ENCODE assay signal across 18 cellular contexts in genomic region chr19:728011-728410, GRCh38. TPM values are rescaled to one million over a fixed set of nuclear protein-coding genes. Genes with fewer than 3 reads are reported as not detected.
DNase-seq lines count a peak whose midpoint lies in the region; FAIRE-seq and TF ChIP-seq lines count a peak whose summit lies in the region.
"Had no signal": no experiment of that assay in that cellular context is flagged by ENCODE, and none has a peak within 500 bp of the region (broad histone marks: within the 10 kb centered on the region; RNA-seq: fewer than 3 reads in every experiment).

No MANE protein-coding gene starts in this region.

- intact Hi-C loops in stomach (cut with DNase I; ENCODE audit: low total_unique reads) (no loop called here), testis (cut with DNase I; ENCODE audit: low total_unique reads) (no loop called here)

- H3K4me3 Mint-ChIP-seq in activated CD4-positive, alpha-beta T cell treated with anti-CD3 and anti-CD28 coated beads, Interleukin-2, amount 10 ng/mL, durations not matched to agents 7 days and 5 days, result no peak overlapping the region
- H3K4me3 Mint-ChIP-seq: activated T-cell treated with anti-CD3 and anti-CD28 coated beads, Interleukin-2, amount 50 U/mL, for 72 hours; memory B cell had no signal

- CTCF ChIA-PET in activated CD4-positive, alpha-beta T cell treated with anti-CD3 and anti-CD28 coated beads, Interleukin-2, amount 10 ng/mL, durations not matched to agents 7 days and 5 days (lab: Charles Lee), result interaction anchor here (0.7 kb wide), 1 partner anchor 68 kb away, joined by 3 read pairs; no protein-coding TSS in a partner anchor

- H3K9ac ChIP-seq in duodenal mucosa (ENCODE audit: low read depth in 1 of 2, low read length in 2 of 2), result no peak overlapping the region

- TF ChIP-seq EP300 in stomach (IDR thresholded peaks at IDR 0.05), result no peak

- 59 to 80% (median 73%) methylated on average over 26 of the region's 26 CpGs for WGBS in stomach, 5 donors
- WGBS in small intestine, 3 donors, result 50 to 60% (median 57%) methylated on average over 26 of the region's 26 CpGs
- 55 to 66% methylated on average over 15 to 26 of the region's 26 CpGs for WGBS in testis, 2 donors

- no peak for TF ChIP-seq POLR2A in stomach (IDR thresholded peaks at IDR 0.05)
- TF ChIP-seq POLR2A in testis (IDR thresholded peaks at IDR 0.05), result no peak

- H3K27me3 Mint-ChIP-seq in activated CD4-positive, alpha-beta T cell treated with anti-CD3 and anti-CD28 coated beads, Interleukin-2, amount 10 ng/mL, durations not matched to agents 7 days and 5 days, result no peaks in the 10 kb centered on the region

- DNase-seq in stomach (no peak), small intestine (no peak), testis (no peak), glomerular visceral epithelial cell (ENCODE audit: extremely low spot score) (no peak)
- DNase-seq in activated CD4-positive, alpha-beta T cell treated with anti-CD3 and anti-CD28 coated beads, Interleukin-2, amount 10 ng/mL, durations not matched to agents 7 days and 5 days, result no peak
- DNase-seq: activated CD4-positive, alpha-beta T cell treated with anti-CD3 and anti-CD28 coated beads for 1 hour; activated T-cell treated with anti-CD3 and anti-CD28 coated beads, Interleukin-2, amount 50 U/mL, for 72 hours; effector memory CD4-positive, alpha-beta T cell; head of caudate nucleus; NCI-H1105; NCI-H226; T-helper 1 cell had no signal

- POLR2A ChIA-PET in activated CD4-positive, alpha-beta T cell treated with anti-CD3 and anti-CD28 coated beads, Interleukin-2, amount 10 ng/mL, durations not matched to agents 7 days and 5 days (lab: Charles Lee), result no interaction called here

- H3K36me3 ChIP-seq in duodenal mucosa (ENCODE audit: control insufficient read depth in 1 of 2, insufficient read depth in 2 of 2, low read length in 2 of 2), result no peaks in the 10 kb centered on the region
- H3K36me3 ChIP-seq in stomach, result peaks cover 0 to 26% (median 7%) of the 10 kb centered on the region in 4 donors
- no peaks in the 10 kb centered on the region for H3K36me3 ChIP-seq in small intestine (ENCODE audit: control insufficient read depth in 2 of 2, insufficient read depth in 2 of 2, low read length in 2 of 2)
- H3K36me3 ChIP-seq in testis (ENCODE audit: low read depth, missing control alignments), result no peaks in the 10 kb centered on the region

- TF ChIP-seq CTCF in stomach (IDR thresholded peaks at IDR 0.05) (no peak), testis (IDR thresholded peaks at IDR 0.05) (no peak)

- no peak overlapping the region for H3K27ac Mint-ChIP-seq in activated CD4-positive, alpha-beta T cell treated with anti-CD3 and anti-CD28 coated beads, Interleukin-2, amount 10 ng/mL, durations not matched to agents 7 days and 5 days
- H3K27ac Mint-ChIP-seq: activated T-cell treated with anti-CD3 and anti-CD28 coated beads, Interleukin-2, amount 50 U/mL, for 72 hours; memory B cell had no signal

- H3K27me3 ChIP-seq in duodenal mucosa (ENCODE audit: control insufficient read depth in 1 of 2, insufficient read depth in 2 of 2, low read length in 2 of 2) (no peaks in the 10 kb centered on the region), layer of hippocampus (ENCODE audit: control insufficient read depth, insufficient read depth, low read length) (no peaks in the 10 kb centered on the region), stomach (no peaks in the 10 kb centered on the region), small intestine (ENCODE audit: control insufficient read depth in 2 of 2, insufficient read depth in 2 of 2, low read length in 2 of 2) (no peaks in the 10 kb centered on the region), testis (no peaks in the 10 kb centered on the region)

- H3K9me3 ChIP-seq in duodenal mucosa (ENCODE audit: control insufficient read depth in 1 of 2, low read length in 2 of 2) (no peaks in the 10 kb centered on the region), stomach (no peaks in the 10 kb centered on the region), small intestine (ENCODE audit: control insufficient read depth, low read depth) (no peaks in the 10 kb centered on the region), testis (no peaks in the 10 kb centered on the region)

- FAIRE-seq in small intestine (lab: Jason Lieb, UNC), result no peak
- FAIRE-seq: GM12891 had no signal

- H3K27ac ChIP-seq in duodenal mucosa (ENCODE audit: low read depth, low read length) (peak overlapping the region; percentile 50), layer of hippocampus (ENCODE audit: low read depth, low read length) (peak overlapping the region; percentile 52), stomach (peak overlapping the region; percentile 0 to 73 (median 65)), small intestine (ENCODE audit: low read depth in 1 of 2, low read length in 1 of 2) (peak overlapping the region in 1 of 2 donors; percentile 68), testis (peak overlapping the region in 1 of 2 donors; percentile 44)

- no peaks in the 10 kb centered on the region for H3K9me3 Mint-ChIP-seq in activated CD4-positive, alpha-beta T cell treated with anti-CD3 and anti-CD28 coated beads, Interleukin-2, amount 10 ng/mL, durations not matched to agents 7 days and 5 days
- H3K9me3 Mint-ChIP-seq: activated T-cell treated with anti-CD3 and anti-CD28 coated beads, Interleukin-2, amount 50 U/mL, for 72 hours; memory B cell had no signal

- H3K4me1 Mint-ChIP-seq in activated CD4-positive, alpha-beta T cell treated with anti-CD3 and anti-CD28 coated beads, Interleukin-2, amount 10 ng/mL, durations not matched to agents 7 days and 5 days, result peaks cover 6% of the 10 kb centered on the region

- H3K36me3 Mint-ChIP-seq in activated CD4-positive, alpha-beta T cell treated with anti-CD3 and anti-CD28 coated beads, Interleukin-2, amount 10 ng/mL, durations not matched to agents 7 days and 5 days (ENCODE audit: low read depth), result no peaks in the 10 kb centered on the region
- H3K36me3 Mint-ChIP-seq: memory B cell had no signal

- H3K4me3 ChIP-seq in duodenal mucosa (ENCODE audit: low read depth in 1 of 2, low read length in 2 of 2), result no peak overlapping the region
- H3K4me3 ChIP-seq in stomach, result no peak overlapping the region
- no peak overlapping the region for H3K4me3 ChIP-seq in small intestine (ENCODE audit: low read depth in 1 of 2, low read length in 2 of 2)
- no peak overlapping the region for H3K4me3 ChIP-seq in testis

- H3K4me1 ChIP-seq in duodenal mucosa (ENCODE audit: control insufficient read depth in 1 of 2, insufficient read depth in 2 of 2, low read length in 2 of 2) (no peaks in the 10 kb centered on the region), stomach (peaks cover 0 to under 1% (median 0%) of the 10 kb centered on the region in 4 donors), small intestine (ENCODE audit: control insufficient read depth in 2 of 2, insufficient read depth in 1 of 2, low read depth in 1 of 2, low read length in 1 of 2) (no peaks in the 10 kb centered on the region), testis (peaks cover 3% of the 10 kb centered on the region)

TF ChIP-seq in PFSK-1, 5 proteins besides CTCF, POLR2A, EP300 and RAD21:
- TF ChIP-seq FOXP2 (optimal IDR thresholded peaks at IDR 0.05; ENCODE audit: borderline replicate concordance, extremely low read depth, extremely low read length, insufficient read depth) (peak; percentile 63), SIN3A (IDR thresholded peaks at IDR 0.05; ENCODE audit: borderline replicate concordance, insufficient read depth, low read length) (no peak)

RNA-seq across cellular contexts. Expression of gene PALM, which starts 19.3 kb away (rescaled TPM):
- 33.1 TPM for polyA plus RNA-seq in PFSK-1 (2012; ENCODE audit: insufficient read length, low read depth)
- total RNA-seq in stomach, result 10 to 100 TPM; 12.1 to 88.9 (median 17.5) TPM
- polyA plus RNA-seq in stomach, result 10 to 100 TPM in 2 of 3 donors, 1 to 10 TPM in 1; 9.8 to 14.8 (median 12.0) TPM
- 10 to 100 TPM; 17.9 to 37.6 (median 32.6) TPM for polyA plus RNA-seq in small intestine
- not detected for total RNA-seq in activated CD4-positive, alpha-beta T cell treated with anti-CD3 and anti-CD28 coated beads, Interleukin-2, amount 10 ng/mL, durations not matched to agents 7 days and 5 days
- total RNA-seq in testis, result 10 to 100 TPM; 35.5 to 47.8 TPM
- polyA plus RNA-seq in testis (ENCODE audit: insufficient read depth, low read depth, low replicate concordance), result 46.4 TPM

RNA-seq across cellular contexts. Expression of gene MISP, which starts 22.9 kb away (rescaled TPM):
- polyA plus RNA-seq in PFSK-1 (2012; ENCODE audit: insufficient read length, low read depth), result 0.10 TPM
- 100 to 1,000 TPM in 1 of 5 donors, 10 to 100 TPM in 3, 1 to 10 TPM in 1; 5.3 to 149 (median 27.7) TPM for total RNA-seq in stomach
- polyA plus RNA-seq in stomach, result 10 to 100 TPM in 2 of 3 donors, 1 to 10 TPM in 1; 2.1 to 12.9 (median 12.5) TPM
- polyA plus RNA-seq in small intestine, result 100 to 1,000 TPM; 189 to 644 (median 550) TPM
- total RNA-seq in activated CD4-positive, alpha-beta T cell treated with anti-CD3 and anti-CD28 coated beads, Interleukin-2, amount 10 ng/mL, durations not matched to agents 7 days and 5 days, result not detected
- total RNA-seq in testis, result 1 to 10 TPM; 1.1 to 3.1 TPM
- polyA plus RNA-seq in testis (ENCODE audit: insufficient read depth, low read depth, low replicate concordance), result 1.1 TPM
- total RNA-seq: activated T-cell treated with anti-CD3 and anti-CD28 coated beads, Interleukin-2, amount 50 U/mL, for 72 hours had no signal

RNA-seq across cellular contexts. Expression of gene PRSS57, which starts 32.8 kb away (rescaled TPM):
- polyA plus RNA-seq in PFSK-1 (2012; ENCODE audit: insufficient read length, low read depth), result not detected
- total RNA-seq in stomach (not detected), testis (not detected)
- polyA plus RNA-seq in stomach (not detected), small intestine (not detected), testis (ENCODE audit: insufficient read depth, low read depth, low replicate concordance) (not detected)
- total RNA-seq in activated CD4-positive, alpha-beta T cell treated with anti-CD3 and anti-CD28 coated beads, Interleukin-2, amount 10 ng/mL, durations not matched to agents 7 days and 5 days, result not detected
- total RNA-seq: Daoy had no signal

RNA-seq across cellular contexts. Expression of gene FSTL3, which starts 51.8 kb away (rescaled TPM):
- 29.8 TPM for polyA plus RNA-seq in PFSK-1 (2012; ENCODE audit: insufficient read length, low read depth)
- total RNA-seq in stomach, result 100 to 1,000 TPM in 1 of 5 donors, 10 to 100 TPM in 4; 12.3 to 136 (median 62.9) TPM
- polyA plus RNA-seq in stomach, result 10 to 100 TPM; 12.5 to 32.8 (median 20.7) TPM
- polyA plus RNA-seq in small intestine, result 10 to 100 TPM in 1 of 3 donors, 1 to 10 TPM in 2; 4.0 to 30.0 (median 5.4) TPM
- total RNA-seq in activated CD4-positive, alpha-beta T cell treated with anti-CD3 and anti-CD28 coated beads, Interleukin-2, amount 10 ng/mL, durations not matched to agents 7 days and 5 days, result 1 to 10 TPM; 1.6 to 2.1 TPM
- total RNA-seq in testis, result 100 to 1,000 TPM; 343 to 397 TPM
- 98.6 TPM for polyA plus RNA-seq in testis (ENCODE audit: insufficient read depth, low read depth, low replicate concordance)

Comparison
In these comparisons a context has a peak if more than half of its experiments do, and no peak if none do; other contexts are left out.
1. RNA of gene PALM, which starts 19.3 kb away (total RNA-seq): 35.5 to 47.8 TPM in testis and 12.1 to 88.9 TPM in stomach; not detected in activated CD4-positive, alpha-beta T cell treated with anti-CD3 and anti-CD28 coated beads, Interleukin-2, amount 10 ng/mL, durations not matched to agents 7 days and 5 days; every median in the first group is over 10 times any median in the second.